In the genomic region with DNA sequence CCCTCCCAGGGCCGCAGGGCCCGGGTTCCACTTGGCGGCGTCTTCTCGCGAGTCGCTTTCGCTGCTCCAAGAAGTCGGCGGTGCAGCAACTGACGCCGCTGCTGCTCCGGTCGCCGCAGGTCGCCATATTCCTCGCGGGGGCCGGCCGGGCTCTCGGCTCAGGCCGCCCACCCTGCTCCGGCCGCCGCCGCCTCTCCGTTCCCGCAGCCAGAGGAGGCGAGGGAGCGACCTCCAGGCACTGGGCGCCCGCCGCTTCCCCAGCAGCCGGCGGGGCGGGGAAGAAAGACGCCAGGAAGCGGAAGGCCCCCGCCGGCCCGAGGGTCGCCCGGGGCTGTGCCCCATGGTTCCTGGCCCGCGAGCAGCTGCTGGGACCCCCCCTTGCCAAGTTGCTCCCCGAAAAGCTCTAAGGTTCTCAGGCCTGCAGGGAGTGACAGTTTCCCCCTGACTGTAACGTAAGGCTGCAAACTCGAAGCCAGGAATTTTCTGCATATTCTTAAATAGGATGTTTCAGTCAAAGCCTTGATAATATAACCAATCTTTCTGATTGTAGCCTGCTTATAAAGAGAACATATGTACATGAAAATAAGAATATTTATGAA, we compare ENCODE assay signal across 9 cellular contexts. TPM values are rescaled to one million over a fixed set of nuclear protein-coding genes. Genes with fewer than 3 reads are reported as not detected.
DNase-seq lines count a peak whose midpoint lies in the region; ATAC-seq and TF ChIP-seq lines count a peak whose summit lies in the region.
"Not testable (repeated sequence)": the region's sequence is repeated elsewhere in the genome, so short reads cannot be mapped to it uniquely, and the experiment has no call there.
"Had no signal": no experiment of that assay in that cellular context is flagged by ENCODE, and none has a peak within 500 bp of the region (broad histone marks: within the 10 kb centered on the region; RNA-seq: fewer than 3 reads in every experiment).

No MANE protein-coding gene starts in this region.

- not testable (repeated sequence) for TF ChIP-seq EP300 in gastroesophageal sphincter (IDR thresholded peaks at IDR 0.05); upper lobe of left lung (IDR thresholded peaks at IDR 0.05)

- ATAC-seq in GM18502 (IDR thresholded peaks at IDR 0.05; ENCODE audit: poor library complexity, unreplicated experiment) (peak; percentile 45), GM19452 (IDR thresholded peaks at IDR 0.05; ENCODE audit: unreplicated experiment) (peak; percentile 33), GM23338 (peak; percentile 80), HG03064 (IDR thresholded peaks at IDR 0.05; ENCODE audit: low read depth, unreplicated experiment) (peak; percentile 15), T-cell (replicated peaks in 1 of 4) (peak in 3 of 4 experiments; percentile 44 to 46 (median 46)), gastroesophageal sphincter (peak; percentile 75), lung (ENCODE audit: insufficient read depth, low FRiP score) (peak; percentile 30), upper lobe of left lung (ENCODE audit: low FRiP score in 2 of 2) (peak; percentile 70 to 89)

- not testable (repeated sequence) for H4K20me1 ChIP-seq in GM23338 (replicated peaks; ENCODE audit: insufficient read depth)

- not testable (repeated sequence) for H2AFZ ChIP-seq in GM23338

- H3K9me3 ChIP-seq in gastroesophageal sphincter; lung (ENCODE audit: control insufficient read depth in 2 of 2, insufficient read depth in 1 of 2, low read length in 1 of 2); upper lobe of left lung: not testable (repeated sequence)

- H3K36me3 ChIP-seq in GM23338 (ENCODE audit: insufficient read depth); gastroesophageal sphincter; lung (ENCODE audit: control insufficient read depth in 2 of 2, insufficient read depth in 2 of 2, low read length in 2 of 2); upper lobe of left lung: not testable (repeated sequence)

- not testable (repeated sequence) for TF ChIP-seq POLR2A in gastroesophageal sphincter (IDR thresholded peaks at IDR 0.05); upper lobe of left lung (IDR thresholded peaks at IDR 0.05)

- not testable (repeated sequence) for H3F3A ChIP-seq in GM23338 (replicated peaks; ENCODE audit: low read depth)

- H3K9me2 ChIP-seq in GM23338 (ENCODE audit: insufficient read depth): not testable (repeated sequence)

- not testable (repeated sequence) for H3K9me3 Mint-ChIP-seq in GM23338, T-cell

- CTCF ChIA-PET in T-cell (lab: Charles Lee): not testable (repeated sequence)

- H3K27ac Mint-ChIP-seq in GM23338, T-cell: not testable (repeated sequence)

- H3K4me3 Mint-ChIP-seq in GM23338, T-cell: not testable (repeated sequence)

- not testable (repeated sequence) for H3K4me1 Mint-ChIP-seq in GM23338, T-cell

- not testable (repeated sequence) for TF ChIP-seq CTCF in GM23338 (conservative IDR thresholded peaks at IDR 0.05; ENCODE audit: low read depth in 2 of 2); gastroesophageal sphincter (IDR thresholded peaks at IDR 0.05); lung (IDR thresholded peaks at IDR 0.05; ENCODE audit: control extremely low read depth, extremely low read depth); upper lobe of left lung (IDR thresholded peaks at IDR 0.05)

- DNase-seq in GM23338 (ENCODE audit: low spot score); T-cell; lung (ENCODE audit: low spot score); upper lobe of left lung: not testable (repeated sequence)

- H3K4me3 ChIP-seq in GM23338, gastroesophageal sphincter, lung: not testable (repeated sequence)
- H3K4me3 ChIP-seq in upper lobe of left lung: peak overlapping the region in 2 of 4 donors; percentile 25 to 27

- not testable (repeated sequence) for H3K4me2 ChIP-seq in GM23338

- POLR2A ChIA-PET in T-cell (lab: Charles Lee): not testable (repeated sequence)

- H3K27me3 ChIP-seq in GM23338 (ENCODE audit: insufficient read depth); gastroesophageal sphincter; lung (ENCODE audit: control insufficient read depth, insufficient read depth); upper lobe of left lung: not testable (repeated sequence)

- WGBS in gastroesophageal sphincter (ENCODE audit: low coverage in 1 of 2), 2 donors: no CpG with 5 or more reads among the region's 48 CpGs
- no CpG with 5 or more reads among the region's 48 CpGs for WGBS in lung, 2 donors
- WGBS in upper lobe of left lung, 2 donors: no CpG with 5 or more reads among the region's 48 CpGs

- not testable (repeated sequence) for H3K79me2 ChIP-seq in GM23338 (replicated peaks; ENCODE audit: insufficient read depth)

- not testable (repeated sequence) for H3K36me3 Mint-ChIP-seq in GM23338 (ENCODE audit: low read depth); T-cell

- H3K4me1 ChIP-seq in GM23338 (ENCODE audit: insufficient read depth); gastroesophageal sphincter; lung (ENCODE audit: control insufficient read depth in 2 of 2, insufficient read depth in 2 of 2, low read length in 2 of 2); upper lobe of left lung: not testable (repeated sequence)

- not testable (repeated sequence) for H3K27me3 Mint-ChIP-seq in GM23338 (ENCODE audit: insufficient read depth, low read depth, poor library complexity); T-cell

- H3K27ac ChIP-seq in GM23338 (ENCODE audit: low read depth); gastroesophageal sphincter; lung (ENCODE audit: low read depth in 1 of 2, low read length in 1 of 2); upper lobe of left lung: not testable (repeated sequence)

RNA-seq across cellular contexts. Expression of a gene that starts 1.0 kb away (rescaled TPM):
- total RNA-seq in GM23338 (2014; rRNA removed; shearing (Covaris generic)): 6.2 and 9.9 TPM in 2 replicates
- polyA plus RNA-seq in GM23338 (2016; fragmentation: Nextera tagmentation; extraction: Ambion mirVana) (0.71 and 2.1 TPM in 2 replicates), lung (under 1 TPM; 0.35 to 0.73 TPM)
- total RNA-seq in T-cell (1 to 10 TPM; 3.8 to 6.6 (median 4.5) TPM), gastroesophageal sphincter (1 to 10 TPM in 3 of 4 donors, under 1 TPM in 1; 0.35 to 8.2 (median 3.0) TPM), lung (1 to 10 TPM; 2.8 to 5.5 TPM), upper lobe of left lung (10 to 100 TPM in 2 of 6 donors, 1 to 10 TPM in 3, not detected in 1; 1.1 to 15.7 (median 4.7) TPM)
- total RNA-seq: RPMI7951 had no signal

RNA-seq across cellular contexts. Expression of a gene that starts 39.3 kb away (rescaled TPM):
- 334 and 368 TPM in 2 replicates for total RNA-seq in GM23338 (2014; rRNA removed; shearing (Covaris generic))
- polyA plus RNA-seq in GM23338 (2016; fragmentation: Nextera tagmentation; extraction: Ambion mirVana): 1,247 and 1,475 TPM in 2 replicates
- 100 to 1,000 TPM; 196 to 414 (median 337) TPM for total RNA-seq in T-cell
- total RNA-seq in gastroesophageal sphincter: 100 to 1,000 TPM in 3 of 4 donors, 10 to 100 TPM in 1; 95.7 to 301 (median 173) TPM
- total RNA-seq in lung: 100 to 1,000 TPM; 334 to 382 TPM
- 100 to 1,000 TPM; 324 to 984 TPM for polyA plus RNA-seq in lung
- total RNA-seq in upper lobe of left lung: 100 to 1,000 TPM; 218 to 799 (median 446) TPM

Comparison
In these comparisons a context has a peak if more than half of its experiments do, and no peak if none do; other contexts are left out.
1. ATAC-seq: peak in every context shown above with its lines; median percentile 80 in GM23338; 80 in upper lobe of left lung; 75 in gastroesophageal sphincter; 46 in T-cell; 45 in GM18502; 33 in GM19452; 30 in lung; 15 in HG03064.